Comparison of ENCODE assay signal across 1 cellular context in genomic region chr16:72404299-72404698, GRCh38.
TF ChIP-seq lines count a peak whose summit lies in the region.

No MANE protein-coding gene starts in this region.

TF ChIP-seq in IMR-90, 13 proteins besides CTCF, POLR2A, EP300 and RAD21 (continued from another document):
- no peak for TF ChIP-seq ELK1 (IDR thresholded peaks at IDR 0.05; ENCODE audit: borderline replicate concordance, low read depth, low read length)
- no peak for TF ChIP-seq MAFK (IDR thresholded peaks at IDR 0.05; ENCODE audit: low read depth, low read length)
- TF ChIP-seq RFX5 (IDR thresholded peaks at IDR 0.05; ENCODE audit: low read depth, low read length), result no peak
- no peak for TF ChIP-seq BHLHE40 (IDR thresholded peaks at IDR 0.05; ENCODE audit: low read depth, low read length)
- TF ChIP-seq FOS (IDR thresholded peaks at IDR 0.05; ENCODE audit: low read depth, low read length), result no peak
